In genomic region chr2:24888177-24888576, GRCh38 we compare ENCODE assay signal across 20 cellular contexts. TPM values are rescaled to one million over a fixed set of nuclear protein-coding genes. Genes with fewer than 3 reads are reported as not detected.
DNase-seq lines count a peak whose midpoint lies in the region; ATAC-seq and TF ChIP-seq lines count a peak whose summit lies in the region.
"Had no signal": no experiment of that assay in that cellular context is flagged by ENCODE, and none has a peak within 500 bp of the region (broad histone marks: within the 10 kb centered on the region; RNA-seq: fewer than 3 reads in every experiment).

No MANE protein-coding gene starts in this region.

- H3K27ac Mint-ChIP-seq in GM23338 (peak overlapping the region; percentile 11; the same call in 1 of the 2 replicates), nephron progenitor cell (peak overlapping the region; percentile 99)
- H3K27ac Mint-ChIP-seq in effector memory CD8-positive, alpha-beta T cell: peak overlapping the region; percentile 44 to 49

- no peak overlapping the region for H3K4me3 ChIP-seq in BLaER1
- no peak overlapping the region for H3K4me3 ChIP-seq in GM23338

- H3K9ac ChIP-seq in BLaER1: no peak overlapping the region

- H3K4me1 ChIP-seq in BLaER1: peaks cover 65% of the 10 kb centered on the region
- no peaks in the 10 kb centered on the region for H3K4me1 ChIP-seq in GM23338 (ENCODE audit: insufficient read depth)
- H3K4me1 ChIP-seq in foreskin keratinocyte: no peaks in the 10 kb centered on the region

- TF ChIP-seq CTCF in GM23338 (conservative IDR thresholded peaks at IDR 0.05; ENCODE audit: low read depth in 2 of 2): no peak
- TF ChIP-seq CTCF in nephron progenitor cell (IDR thresholded peaks at IDR 0.05): no peak
- no peak for TF ChIP-seq CTCF in foreskin keratinocyte (conservative IDR thresholded peaks at IDR 0.05)

- ATAC-seq in GM23338: no peak
- ATAC-seq in effector memory CD8-positive, alpha-beta T cell (replicated peaks): no peak
- no peak for ATAC-seq in GM18502 (IDR thresholded peaks at IDR 0.05; ENCODE audit: poor library complexity, unreplicated experiment)
- no peak for ATAC-seq in foreskin keratinocyte
- ATAC-seq: Panc1, SK-N-SH treated with all-trans-retinoic acid at 6 μM for 48 hours had no signal

- H3K27ac ChIP-seq in BLaER1: peak overlapping the region; percentile 82
- no peak overlapping the region for H3K27ac ChIP-seq in GM23338 (ENCODE audit: low read depth)
- no peak overlapping the region for H3K27ac ChIP-seq in foreskin keratinocyte

- H3K27me3 Mint-ChIP-seq in GM23338 (ENCODE audit: insufficient read depth, low read depth, poor library complexity) (peaks cover 4% of the 10 kb centered on the region), nephron progenitor cell (ENCODE audit: low read depth, poor library complexity) (peaks cover 2% of the 10 kb centered on the region)
- no peaks in the 10 kb centered on the region for H3K27me3 Mint-ChIP-seq in effector memory CD8-positive, alpha-beta T cell

- H3K4me1 Mint-ChIP-seq in GM23338 (peaks cover 18% of the 10 kb centered on the region), nephron progenitor cell (peaks cover 51% of the 10 kb centered on the region)
- peaks cover 3 to 10% of the 10 kb centered on the region in 2 donors for H3K4me1 Mint-ChIP-seq in effector memory CD8-positive, alpha-beta T cell (ENCODE audit: low read depth in 2 of 2)

- no peaks in the 10 kb centered on the region; the same call in 1 of the 3 replicates for H3K36me3 Mint-ChIP-seq in GM23338 (ENCODE audit: low read depth)
- H3K36me3 Mint-ChIP-seq in effector memory CD8-positive, alpha-beta T cell (ENCODE audit: insufficient read depth): no peaks in the 10 kb centered on the region
- peaks cover 17% of the 10 kb centered on the region for H3K36me3 Mint-ChIP-seq in nephron progenitor cell (ENCODE audit: low read depth)

- peaks cover 22% of the 10 kb centered on the region for H3K36me3 ChIP-seq in BLaER1
- H3K36me3 ChIP-seq in GM23338 (ENCODE audit: insufficient read depth): no peaks in the 10 kb centered on the region; the same call in 1 of the 2 replicates

- no peak overlapping the region for H2AFZ ChIP-seq in GM23338

- H3K4me2 ChIP-seq in BLaER1 (peak overlapping the region; percentile 88), GM23338 (no peak overlapping the region)

- H3F3A ChIP-seq in GM23338 (replicated peaks; ENCODE audit: low read depth): no peaks in the 10 kb centered on the region

- peaks cover 15% of the 10 kb centered on the region for H3K9me3 ChIP-seq in BLaER1

- H4K20me1 ChIP-seq in BLaER1 (no peaks in the 10 kb centered on the region), GM23338 (replicated peaks; ENCODE audit: insufficient read depth) (no peaks in the 10 kb centered on the region; the same call in 1 of the 2 replicates)

- H3K27me3 ChIP-seq in BLaER1: no peaks in the 10 kb centered on the region
- H3K27me3 ChIP-seq in GM23338 (ENCODE audit: insufficient read depth): no peaks in the 10 kb centered on the region
- H3K27me3 ChIP-seq in foreskin keratinocyte: no peaks in the 10 kb centered on the region

- DNase-seq in GM23338 (ENCODE audit: low spot score) (no peak), nephron progenitor cell (no peak), foreskin keratinocyte (no peak), SIG-M5 treated with dmso at 0.1 percent for 504 hours (lab: John Stamatoyannopoulos, UW; ENCODE audit: unreplicated experiment) (no peak)
- DNase-seq in effector memory CD8-positive, alpha-beta T cell: no peak
- DNase-seq: ACHN, H9, KG1, NCI-H1092, NCI-H1436, NCI-H2029, NCI-H2171, NCI-H345, NCI-H524 treated with DMSO at 0.1 percent for 48 hours, NCI-H82, SIG-M5 had no signal

- no peaks in the 10 kb centered on the region; the same call in 1 of the 2 replicates for H3K9me2 ChIP-seq in GM23338 (ENCODE audit: insufficient read depth)

- H3K9me3 Mint-ChIP-seq in GM23338 (peaks cover 3% of the 10 kb centered on the region; the same call in 2 of the 3 replicates), nephron progenitor cell (peaks cover 18% of the 10 kb centered on the region)
- H3K9me3 Mint-ChIP-seq in effector memory CD8-positive, alpha-beta T cell: no peaks in the 10 kb centered on the region
- H3K9me3 Mint-ChIP-seq: H9 had no signal

- no peaks in the 10 kb centered on the region for H3K79me2 ChIP-seq in GM23338 (replicated peaks; ENCODE audit: insufficient read depth)

- H3K4me3 Mint-ChIP-seq in GM23338 (no peak overlapping the region), nephron progenitor cell (peak overlapping the region; percentile 9)
- H3K4me3 Mint-ChIP-seq in effector memory CD8-positive, alpha-beta T cell: no peak overlapping the region
- H3K4me3 Mint-ChIP-seq: H9 had no signal

TF ChIP-seq in GM23338, 12 proteins besides CTCF, POLR2A, EP300 and RAD21:
- no peak for TF ChIP-seq CREB1 (CRISPR knock-in tag; IDR thresholded peaks at IDR 0.05; ENCODE audit: low read depth)
- TF ChIP-seq EZH2 (IDR thresholded peaks at IDR 0.05; ENCODE audit: low read depth, unreplicated experiment): no peak
- no peak for TF ChIP-seq ZNF114 (CRISPR knock-in tag; IDR thresholded peaks at IDR 0.05)
- TF ChIP-seq STAT1 (IDR thresholded peaks at IDR 0.05; ENCODE audit: unreplicated experiment): no peak
- TF ChIP-seq REST (IDR thresholded peaks at IDR 0.05; ENCODE audit: unreplicated experiment): no peak

RNA-seq across cellular contexts. Expression of gene ADCY3, which starts 31.9 kb away (rescaled TPM):
- 30.1 and 32.4 TPM in 2 replicates for total RNA-seq in GM23338 (2014; rRNA removed; shearing (Covaris generic))
- polyA plus RNA-seq in GM23338 (2016; fragmentation: Nextera tagmentation; extraction: Ambion mirVana): 9.5 and 9.7 TPM in 2 replicates
- total RNA-seq in foreskin keratinocyte: 64.9 and 67.0 TPM in 2 replicates
- polyA plus RNA-seq in foreskin keratinocyte: 51.2 and 55.8 TPM in 2 replicates

Comparison
In these comparisons a context has a peak if more than half of its experiments do, and no peak if none do; other contexts are left out.
1. H3K27ac Mint-ChIP-seq: peak in every context shown above with its lines; median percentile 99 in nephron progenitor cell; 46 in effector memory CD8-positive, alpha-beta T cell; 11 in GM23338.